8 cellular contexts compared by ENCODE assay signal in the genomic region with DNA sequence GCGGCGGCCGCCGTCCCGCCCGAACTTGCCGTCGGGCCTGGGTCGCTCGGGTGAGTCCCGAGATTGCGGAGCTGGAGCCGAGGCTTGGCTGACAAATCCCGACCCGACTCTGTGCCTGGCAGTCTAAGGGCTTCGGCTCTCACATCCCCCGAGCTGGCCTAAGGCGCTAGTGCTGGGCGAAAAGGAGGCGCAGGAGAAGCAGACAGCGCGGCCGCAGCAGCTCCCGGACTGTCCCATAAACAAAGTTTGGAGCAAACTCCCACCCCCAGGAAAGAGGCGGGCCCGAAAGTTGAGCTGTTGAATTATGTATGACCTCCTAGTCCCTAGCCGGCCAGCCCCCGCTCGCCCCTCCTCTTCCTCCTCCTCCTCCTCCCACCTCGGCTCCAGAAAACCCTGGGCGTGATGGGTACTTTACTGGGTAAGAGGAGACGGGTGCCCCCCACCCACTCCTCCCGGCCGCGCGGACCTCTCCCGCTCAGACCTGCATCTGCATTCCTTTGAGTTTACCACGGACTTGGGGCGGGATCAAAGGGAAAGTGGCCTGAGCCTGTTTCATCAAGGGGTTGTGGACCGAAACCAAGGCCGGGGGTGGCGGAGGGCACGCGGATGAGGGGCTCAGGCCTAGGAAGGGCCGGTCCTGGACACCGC. TPM values are rescaled to one million over a fixed set of nuclear protein-coding genes. Genes with fewer than 3 reads are reported as not detected.
DNase-seq lines count a peak whose midpoint lies in the region; ATAC-seq and TF ChIP-seq lines count a peak whose summit lies in the region.

A gene (minus strand): TSS at position 230 of the 648 bp plus-strand sequence. CDS start 719 bp downstream, outside the sequence.

- peaks cover 27% of the 10 kb centered on the region for H3K9me3 ChIP-seq in BLaER1
- no peaks in the 10 kb centered on the region for H3K9me3 ChIP-seq in cardiac muscle cell (ENCODE audit: low read depth)

- no peak for TF ChIP-seq CTCF in cardiac muscle cell (IDR thresholded peaks at IDR 0.05; ENCODE audit: low read depth, low read length)
- no peak for TF ChIP-seq CTCF in omental fat pad (IDR thresholded peaks at IDR 0.05)

- peak; percentile 67 for TF ChIP-seq POLR2A in GM18951 (IDR thresholded peaks at IDR 0.05; ENCODE audit: extremely low read depth, insufficient read depth, insufficient read length)

- no peaks in the 10 kb centered on the region for H4K20me1 ChIP-seq in BLaER1

- H3K27me3 ChIP-seq in BLaER1 (peaks cover 42% of the 10 kb centered on the region), cardiac muscle cell (no peaks in the 10 kb centered on the region)

- peak within 1 kb of the TSS; percentile 64; the same call in 1 of the 2 replicates for H3K9ac ChIP-seq in BLaER1

- H3K4me3 ChIP-seq in BLaER1: peak within 1 kb of the TSS; percentile 70
- peak within 1 kb of the TSS; percentile 77 for H3K4me3 ChIP-seq in cardiac muscle cell

- ATAC-seq in HG03095 (IDR thresholded peaks at IDR 0.05; ENCODE audit: unreplicated experiment): peak; percentile 68
- ATAC-seq in omental fat pad (ENCODE audit: low FRiP score): peak; percentile 88

- in situ Hi-C loops in GM18951 (cut with MboI; ENCODE audit: low sequenced_read_pairs, unreplicated experiment): no loop called here

- H3K36me3 ChIP-seq in BLaER1 (no peaks in the 10 kb centered on the region), cardiac muscle cell (peaks cover 5% of the 10 kb centered on the region)

- peak within 1 kb of the TSS; percentile 55; the same call in 1 of the 2 replicates for H3K27ac ChIP-seq in BLaER1
- H3K27ac ChIP-seq in cardiac muscle cell: peak within 1 kb of the TSS; percentile 100

- H3K4me2 ChIP-seq in BLaER1: peak within 1 kb of the TSS; percentile 75

- H3K4me1 ChIP-seq in BLaER1 (peaks cover 15% of the 10 kb centered on the region), cardiac muscle cell (ENCODE audit: low read depth) (peaks cover 28% of the 10 kb centered on the region)

- peak; percentile 64 for DNase-seq in OCI-M1 (lab: John Stamatoyannopoulos, UW)
- DNase-seq in amniotic stem cell (lab: John Stamatoyannopoulos, UW): peak; percentile 86
- peak; percentile 94 to 97 for DNase-seq in cardiac muscle cell (ENCODE audit: low read depth in 1 of 2, low spot score in 1 of 2)
- DNase-seq in omental fat pad (ENCODE audit: low spot score): peak; percentile 79
- no peak for DNase-seq in NCI-H2081 (lab: John Stamatoyannopoulos, UW)

RNA-seq across cellular contexts. Expression of the gene that starts here (rescaled TPM):
- total RNA-seq in cardiac muscle cell: 55.0 and 69.1 TPM in 2 replicates
- 54.8 and 80.6 TPM in 2 replicates for polyA plus RNA-seq in cardiac muscle cell
- total RNA-seq in omental fat pad: 100 to 1,000 TPM in 1 of 4 donors, 10 to 100 TPM in 3; 57.4 to 130 (median 77.7) TPM

Comparison
In these comparisons a context has a peak if more than half of its experiments do, and no peak if none do; other contexts are left out.
1. DNase-seq: peak in OCI-M1 (single experiment), amniotic stem cell (single experiment), cardiac muscle cell (2 of 2) and omental fat pad (single experiment); none in NCI-H2081 (0 of 2).